1 cellular context compared by ENCODE assay signal in the genomic region with DNA sequence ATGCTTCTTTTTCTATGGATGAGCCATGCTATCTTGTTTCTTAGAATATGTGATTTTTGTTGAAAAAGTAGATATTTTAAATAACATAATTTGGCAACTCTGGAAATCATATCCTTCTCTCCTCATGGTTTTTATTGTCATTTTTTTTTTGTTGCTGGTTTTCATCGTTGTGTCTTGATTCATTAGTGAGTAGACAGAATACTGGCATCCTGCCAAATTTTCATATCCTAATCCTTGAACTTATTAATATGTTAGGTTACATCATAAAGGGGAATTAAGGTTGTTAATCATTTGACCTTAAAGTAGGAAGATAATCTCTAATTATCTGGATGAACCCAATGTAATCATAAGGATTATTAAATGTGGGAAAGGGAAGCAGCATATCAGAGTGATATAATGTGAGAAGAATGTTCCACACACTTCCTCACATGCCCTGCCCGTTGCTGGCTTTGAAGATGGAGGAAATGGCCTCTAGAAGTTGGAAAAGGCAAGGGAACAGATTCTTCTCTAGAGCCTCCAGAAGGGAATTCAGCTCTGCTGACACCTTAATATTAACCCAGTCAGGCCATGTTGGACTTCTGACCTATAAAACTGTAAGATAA.
TF ChIP-seq lines count a peak whose summit lies in the region.

No MANE protein-coding gene starts in this region.

TF ChIP-seq in IMR-90, 13 proteins besides CTCF, POLR2A, EP300 and RAD21:
- TF ChIP-seq, protein P1, sequence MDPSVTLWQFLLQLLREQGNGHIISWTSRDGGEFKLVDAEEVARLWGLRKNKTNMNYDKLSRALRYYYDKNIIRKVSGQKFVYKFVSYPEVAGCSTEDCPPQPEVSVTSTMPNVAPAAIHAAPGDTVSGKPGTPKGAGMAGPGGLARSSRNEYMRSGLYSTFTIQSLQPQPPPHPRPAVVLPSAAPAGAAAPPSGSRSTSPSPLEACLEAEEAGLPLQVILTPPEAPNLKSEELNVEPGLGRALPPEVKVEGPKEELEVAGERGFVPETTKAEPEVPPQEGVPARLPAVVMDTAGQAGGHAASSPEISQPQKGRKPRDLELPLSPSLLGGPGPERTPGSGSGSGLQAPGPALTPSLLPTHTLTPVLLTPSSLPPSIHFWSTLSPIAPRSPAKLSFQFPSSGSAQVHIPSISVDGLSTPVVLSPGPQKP (IDR thresholded peaks at IDR 0.05; ENCODE audit: borderline replicate concordance, low read depth, low read length): no peak
- TF ChIP-seq, protein P2, sequence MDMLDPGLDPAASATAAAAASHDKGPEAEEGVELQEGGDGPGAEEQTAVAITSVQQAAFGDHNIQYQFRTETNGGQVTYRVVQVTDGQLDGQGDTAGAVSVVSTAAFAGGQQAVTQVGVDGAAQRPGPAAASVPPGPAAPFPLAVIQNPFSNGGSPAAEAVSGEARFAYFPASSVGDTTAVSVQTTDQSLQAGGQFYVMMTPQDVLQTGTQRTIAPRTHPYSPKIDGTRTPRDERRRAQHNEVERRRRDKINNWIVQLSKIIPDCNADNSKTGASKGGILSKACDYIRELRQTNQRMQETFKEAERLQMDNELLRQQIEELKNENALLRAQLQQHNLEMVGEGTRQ (IDR thresholded peaks at IDR 0.05; ENCODE audit: low read depth, low read length): no peak
- no peak for TF ChIP-seq SMC3 (IDR thresholded peaks at IDR 0.05; ENCODE audit: low read depth, low read length)
- TF ChIP-seq MXI1 (IDR thresholded peaks at IDR 0.05; ENCODE audit: borderline replicate concordance, low read depth, low read length): no peak
- no peak for TF ChIP-seq MAFK (IDR thresholded peaks at IDR 0.05; ENCODE audit: low read depth, low read length)
- no peak for TF ChIP-seq CEBPB (IDR thresholded peaks at IDR 0.05; ENCODE audit: low read depth, low read length)
- TF ChIP-seq RFX5 (IDR thresholded peaks at IDR 0.05; ENCODE audit: low read depth, low read length): no peak
- no peak for TF ChIP-seq BHLHE40 (IDR thresholded peaks at IDR 0.05; ENCODE audit: low read depth, low read length)
- no peak for TF ChIP-seq FOS (IDR thresholded peaks at IDR 0.05; ENCODE audit: low read depth, low read length)
- no peak for TF ChIP-seq NFE2L2 (IDR thresholded peaks at IDR 0.05; ENCODE audit: low read depth, low read length)
- TF ChIP-seq RCOR1 (IDR thresholded peaks at IDR 0.05; ENCODE audit: insufficient replicate concordance, low read length): no peak
- no peak for TF ChIP-seq MAZ (IDR thresholded peaks at IDR 0.05; ENCODE audit: borderline replicate concordance, low read depth, low read length)
- no peak for TF ChIP-seq CHD1 (IDR thresholded peaks at IDR 0.05; ENCODE audit: low read depth, low read length)
